In the genomic region with DNA sequence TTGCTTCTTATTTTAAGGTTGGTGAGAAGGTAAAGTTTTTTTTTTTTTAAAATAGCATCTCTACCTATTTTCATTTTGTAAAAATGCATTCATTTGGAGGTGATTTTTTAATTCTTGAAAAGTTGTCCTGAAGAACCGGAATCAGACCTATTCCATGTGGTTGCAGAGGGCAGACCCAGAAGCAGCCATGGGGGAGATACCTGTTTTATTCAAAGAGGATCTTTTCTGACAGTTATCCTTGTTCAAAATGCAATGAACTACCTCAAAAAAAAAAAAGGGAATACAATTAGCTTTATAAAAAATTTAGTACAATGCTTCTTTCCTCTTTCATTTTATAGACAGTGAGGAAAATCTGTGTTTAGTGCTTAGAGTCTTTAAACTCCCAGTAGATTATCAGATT, we compare ENCODE assay signal across 1 cellular context.
TF ChIP-seq lines count a peak whose summit lies in the region.

No MANE protein-coding gene starts in this region.

TF ChIP-seq in GM23338, 12 proteins besides CTCF, POLR2A, EP300 and RAD21 (continued from another document):
- TF ChIP-seq, protein P1, sequence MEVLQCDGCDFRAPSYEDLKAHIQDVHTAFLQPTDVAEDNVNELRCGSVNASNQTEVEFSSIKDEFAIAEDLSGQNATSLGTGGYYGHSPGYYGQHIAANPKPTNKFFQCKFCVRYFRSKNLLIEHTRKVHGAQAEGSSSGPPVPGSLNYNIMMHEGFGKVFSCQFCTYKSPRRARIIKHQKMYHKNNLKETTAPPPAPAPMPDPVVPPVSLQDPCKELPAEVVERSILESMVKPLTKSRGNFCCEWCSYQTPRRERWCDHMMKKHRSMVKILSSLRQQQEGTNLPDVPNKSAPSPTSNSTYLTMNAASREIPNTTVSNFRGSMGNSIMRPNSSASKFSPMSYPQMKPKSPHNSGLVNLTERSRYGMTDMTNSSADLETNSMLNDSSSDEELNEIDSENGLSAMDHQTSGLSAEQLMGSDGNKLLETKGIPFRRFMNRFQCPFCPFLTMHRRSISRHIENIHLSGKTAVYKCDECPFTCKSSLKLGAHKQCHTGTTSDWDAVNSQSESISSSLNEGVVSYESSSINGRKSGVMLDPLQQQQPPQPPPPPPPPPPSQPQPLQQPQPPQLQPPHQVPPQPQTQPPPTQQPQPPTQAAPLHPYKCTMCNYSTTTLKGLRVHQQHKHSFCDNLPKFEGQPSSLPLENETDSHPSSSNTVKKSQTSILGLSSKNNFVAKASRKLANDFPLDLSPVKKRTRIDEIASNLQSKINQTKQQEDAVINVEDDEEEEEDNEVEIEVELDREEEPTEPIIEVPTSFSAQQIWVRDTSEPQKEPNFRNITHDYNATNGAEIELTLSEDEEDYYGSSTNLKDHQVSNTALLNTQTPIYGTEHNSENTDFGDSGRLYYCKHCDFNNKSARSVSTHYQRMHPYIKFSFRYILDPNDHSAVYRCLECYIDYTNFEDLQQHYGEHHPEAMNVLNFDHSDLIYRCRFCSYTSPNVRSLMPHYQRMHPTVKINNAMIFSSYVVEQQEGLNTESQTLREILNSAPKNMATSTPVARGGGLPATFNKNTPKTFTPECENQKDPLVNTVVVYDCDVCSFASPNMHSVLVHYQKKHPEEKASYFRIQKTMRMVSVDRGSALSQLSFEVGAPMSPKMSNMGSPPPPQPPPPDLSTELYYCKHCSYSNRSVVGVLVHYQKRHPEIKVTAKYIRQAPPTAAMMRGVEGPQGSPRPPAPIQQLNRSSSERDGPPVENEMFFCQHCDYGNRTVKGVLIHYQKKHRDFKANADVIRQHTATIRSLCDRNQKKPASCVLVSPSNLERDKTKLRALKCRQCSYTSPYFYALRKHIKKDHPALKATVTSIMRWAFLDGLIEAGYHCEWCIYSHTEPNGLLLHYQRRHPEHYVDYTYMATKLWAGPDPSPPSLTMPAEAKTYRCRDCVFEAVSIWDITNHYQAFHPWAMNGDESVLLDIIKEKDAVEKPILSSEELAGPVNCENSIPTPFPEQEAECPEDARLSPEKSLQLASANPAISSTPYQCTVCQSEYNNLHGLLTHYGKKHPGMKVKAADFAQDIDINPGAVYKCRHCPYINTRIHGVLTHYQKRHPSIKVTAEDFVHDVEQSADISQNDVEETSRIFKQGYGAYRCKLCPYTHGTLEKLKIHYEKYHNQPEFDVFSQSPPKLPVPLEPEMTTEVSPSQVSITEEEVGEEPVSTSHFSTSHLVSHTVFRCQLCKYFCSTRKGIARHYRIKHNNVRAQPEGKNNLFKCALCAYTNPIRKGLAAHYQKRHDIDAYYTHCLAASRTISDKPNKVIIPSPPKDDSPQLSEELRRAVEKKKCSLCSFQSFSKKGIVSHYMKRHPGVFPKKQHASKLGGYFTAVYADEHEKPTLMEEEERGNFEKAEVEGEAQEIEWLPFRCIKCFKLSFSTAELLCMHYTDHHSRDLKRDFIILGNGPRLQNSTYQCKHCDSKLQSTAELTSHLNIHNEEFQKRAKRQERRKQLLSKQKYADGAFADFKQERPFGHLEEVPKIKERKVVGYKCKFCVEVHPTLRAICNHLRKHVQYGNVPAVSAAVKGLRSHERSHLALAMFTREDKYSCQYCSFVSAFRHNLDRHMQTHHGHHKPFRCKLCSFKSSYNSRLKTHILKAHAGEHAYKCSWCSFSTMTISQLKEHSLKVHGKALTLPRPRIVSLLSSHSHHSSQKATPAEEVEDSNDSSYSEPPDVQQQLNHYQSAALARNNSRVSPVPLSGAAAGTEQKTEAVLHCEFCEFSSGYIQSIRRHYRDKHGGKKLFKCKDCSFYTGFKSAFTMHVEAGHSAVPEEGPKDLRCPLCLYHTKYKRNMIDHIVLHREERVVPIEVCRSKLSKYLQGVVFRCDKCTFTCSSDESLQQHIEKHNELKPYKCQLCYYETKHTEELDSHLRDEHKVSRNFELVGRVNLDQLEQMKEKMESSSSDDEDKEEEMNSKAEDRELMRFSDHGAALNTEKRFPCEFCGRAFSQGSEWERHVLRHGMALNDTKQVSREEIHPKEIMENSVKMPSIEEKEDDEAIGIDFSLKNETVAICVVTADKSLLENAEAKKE (CRISPR knock-in tag; IDR thresholded peaks at IDR 0.05), result no peak
- TF ChIP-seq ETS1 (IDR thresholded peaks at IDR 0.05) (no peak), STAT1 (IDR thresholded peaks at IDR 0.05; ENCODE audit: unreplicated experiment) (no peak), EZH2phosphoT487 (IDR thresholded peaks at IDR 0.05; ENCODE audit: unreplicated experiment) (no peak), EZH2 (IDR thresholded peaks at IDR 0.05; ENCODE audit: low read depth, unreplicated experiment) (no peak), JUNB (IDR thresholded peaks at IDR 0.05; ENCODE audit: unreplicated experiment) (no peak), ZNF331 (CRISPR knock-in tag; IDR thresholded peaks at IDR 0.05; ENCODE audit: low read depth) (no peak), CREB1 (CRISPR knock-in tag; IDR thresholded peaks at IDR 0.05; ENCODE audit: low read depth) (no peak)
- TF ChIP-seq, protein P2, sequence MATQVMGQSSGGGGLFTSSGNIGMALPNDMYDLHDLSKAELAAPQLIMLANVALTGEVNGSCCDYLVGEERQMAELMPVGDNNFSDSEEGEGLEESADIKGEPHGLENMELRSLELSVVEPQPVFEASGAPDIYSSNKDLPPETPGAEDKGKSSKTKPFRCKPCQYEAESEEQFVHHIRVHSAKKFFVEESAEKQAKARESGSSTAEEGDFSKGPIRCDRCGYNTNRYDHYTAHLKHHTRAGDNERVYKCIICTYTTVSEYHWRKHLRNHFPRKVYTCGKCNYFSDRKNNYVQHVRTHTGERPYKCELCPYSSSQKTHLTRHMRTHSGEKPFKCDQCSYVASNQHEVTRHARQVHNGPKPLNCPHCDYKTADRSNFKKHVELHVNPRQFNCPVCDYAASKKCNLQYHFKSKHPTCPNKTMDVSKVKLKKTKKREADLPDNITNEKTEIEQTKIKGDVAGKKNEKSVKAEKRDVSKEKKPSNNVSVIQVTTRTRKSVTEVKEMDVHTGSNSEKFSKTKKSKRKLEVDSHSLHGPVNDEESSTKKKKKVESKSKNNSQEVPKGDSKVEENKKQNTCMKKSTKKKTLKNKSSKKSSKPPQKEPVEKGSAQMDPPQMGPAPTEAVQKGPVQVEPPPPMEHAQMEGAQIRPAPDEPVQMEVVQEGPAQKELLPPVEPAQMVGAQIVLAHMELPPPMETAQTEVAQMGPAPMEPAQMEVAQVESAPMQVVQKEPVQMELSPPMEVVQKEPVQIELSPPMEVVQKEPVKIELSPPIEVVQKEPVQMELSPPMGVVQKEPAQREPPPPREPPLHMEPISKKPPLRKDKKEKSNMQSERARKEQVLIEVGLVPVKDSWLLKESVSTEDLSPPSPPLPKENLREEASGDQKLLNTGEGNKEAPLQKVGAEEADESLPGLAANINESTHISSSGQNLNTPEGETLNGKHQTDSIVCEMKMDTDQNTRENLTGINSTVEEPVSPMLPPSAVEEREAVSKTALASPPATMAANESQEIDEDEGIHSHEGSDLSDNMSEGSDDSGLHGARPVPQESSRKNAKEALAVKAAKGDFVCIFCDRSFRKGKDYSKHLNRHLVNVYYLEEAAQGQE (IDR thresholded peaks at IDR 0.05; ENCODE audit: unreplicated experiment), result no peak
